17 cellular contexts compared by ENCODE assay signal in genomic region chr15:38377547-38378161, GRCh38.
DNase-seq lines count a peak whose midpoint lies in the region; ATAC-seq and TF ChIP-seq lines count a peak whose summit lies in the region.
"Had no signal": no experiment of that assay in that cellular context is flagged by ENCODE, and none has a peak within 500 bp of the region (broad histone marks: within the 10 kb centered on the region; RNA-seq: fewer than 3 reads in every experiment).

No MANE protein-coding gene starts in this region.

- DNase-seq in GM23338 (ENCODE audit: low spot score) = no peak
- no peak for DNase-seq in dorsolateral prefrontal cortex
- DNase-seq in left lobe of liver (ENCODE audit: low spot score) = no peak
- no peak for DNase-seq in sciatic nerve (ENCODE audit: low spot score)
- DNase-seq in thyroid gland = no peak
- no peak for DNase-seq in NCI-H82 treated with DMSO at 0.1 percent for 48 hours (lab: John Stamatoyannopoulos, UW; ENCODE audit: unreplicated experiment)
- no peak for DNase-seq in activated naive CD4-positive, alpha-beta T cell treated with anti-CD3 and anti-CD28 coated beads, Interleukin-2, amount 50 U/mL, for 16 hours
- DNase-seq: activated CD8-positive, alpha-beta memory T cell treated with anti-CD3 and anti-CD28 coated beads, Interleukin-2, amount 50 U/mL, for 48 hours; NCI-H146; NCI-H345; SHP77; stimulated activated CD4-positive, alpha-beta T cell treated with anti-CD3 and anti-CD28 coated beads, Interleukin-4, amount 100 ng/mL, for 1 hour; stimulated activated CD8-positive, alpha-beta memory T cell treated with anti-CD3 and anti-CD28 coated beads, Interleukin-4, amount 100 ng/mL, for 48 hours; T-helper 2 cell had no signal

- H3K27me3 Mint-ChIP-seq in GM23338 (ENCODE audit: insufficient read depth, low read depth, poor library complexity) = peaks cover 2% of the 10 kb centered on the region

- H3K9me3 ChIP-seq in thyroid gland = no peaks in the 10 kb centered on the region
- H3K9me3 ChIP-seq: breast epithelium, tibial nerve had no signal

- H3K4me1 Mint-ChIP-seq in GM23338 = peaks cover 8% of the 10 kb centered on the region

- H3K4me1 ChIP-seq in GM23338 (ENCODE audit: insufficient read depth) (no peaks in the 10 kb centered on the region), thyroid gland (peaks cover 0 to 8% of the 10 kb centered on the region in 2 donors)
- H3K4me1 ChIP-seq: breast epithelium had no signal

- H3K36me3 ChIP-seq in GM23338 (ENCODE audit: insufficient read depth) (no peaks in the 10 kb centered on the region), thyroid gland (no peaks in the 10 kb centered on the region)
- H3K36me3 ChIP-seq: breast epithelium, tibial nerve had no signal

- H3K4me2 ChIP-seq in GM23338 = no peak overlapping the region

- no peaks in the 10 kb centered on the region for H3K79me2 ChIP-seq in GM23338 (replicated peaks; ENCODE audit: insufficient read depth)

- H4K20me1 ChIP-seq in GM23338 (replicated peaks; ENCODE audit: insufficient read depth) = no peaks in the 10 kb centered on the region

- no peak for ATAC-seq in GM23338
- ATAC-seq in left lobe of liver = peak; percentile 27
- ATAC-seq in sciatic nerve = peak; percentile 68
- no peak for ATAC-seq in HG02759 (IDR thresholded peaks at IDR 0.05; ENCODE audit: unreplicated experiment)

- H3K36me3 Mint-ChIP-seq in GM23338 (ENCODE audit: low read depth) = no peaks in the 10 kb centered on the region

- no peaks in the 10 kb centered on the region; the same call in 1 of the 3 replicates for H3K9me3 Mint-ChIP-seq in GM23338

- H3K27me3 ChIP-seq in GM23338 (ENCODE audit: insufficient read depth) (no peaks in the 10 kb centered on the region), dorsolateral prefrontal cortex (no peaks in the 10 kb centered on the region), thyroid gland (no peaks in the 10 kb centered on the region)
- H3K27me3 ChIP-seq: breast epithelium, tibial nerve had no signal

- H3K9me2 ChIP-seq in GM23338 (ENCODE audit: insufficient read depth) = peaks cover 7% of the 10 kb centered on the region; the same call in 1 of the 2 replicates

- no peak overlapping the region for H3K27ac Mint-ChIP-seq in GM23338

- no peaks in the 10 kb centered on the region for H3F3A ChIP-seq in GM23338 (replicated peaks; ENCODE audit: low read depth)

- H3K4me3 Mint-ChIP-seq in GM23338 = no peak overlapping the region

- peak overlapping the region; percentile 56; the same call in 1 of the 2 replicates for H2AFZ ChIP-seq in GM23338

- TF ChIP-seq CTCF in GM23338 (conservative IDR thresholded peaks at IDR 0.05; ENCODE audit: low read depth in 2 of 2) (no peak), dorsolateral prefrontal cortex (IDR thresholded peaks at IDR 0.05 in 54 of 56, conservative IDR thresholded peaks at IDR 0.05 in 2 of 56; ENCODE audit: low read depth in 1 of 56, partially characterized antibody in 56 of 56) (no peak), thyroid gland (IDR thresholded peaks at IDR 0.05) (no peak)

- WGBS in thyroid gland, 2 donors = 54 to 63% methylated on average over 2 of the region's 2 CpGs

- H3K4me3 ChIP-seq in GM23338 (no peak overlapping the region), dorsolateral prefrontal cortex (peak overlapping the region in 13 of 59 donors; percentile 0 to 47 (median 15)), thyroid gland (replicated peaks in 1 of 3) (no peak overlapping the region)
- H3K4me3 ChIP-seq: breast epithelium had no signal

- intact Hi-C loops in dorsolateral prefrontal cortex (cut with DNase I) = no loop called here
- intact Hi-C loops in sciatic nerve (cut with DNase I) = no loop called here
- intact Hi-C loops in thyroid gland (cut with DNase I) = no loop called here

- no peak for TF ChIP-seq POLR2A in thyroid gland (IDR thresholded peaks at IDR 0.05)

- H3K27ac ChIP-seq in GM23338 (ENCODE audit: low read depth) = no peak overlapping the region
- peak overlapping the region in 37 of 59 donors; percentile 2 to 75 (median 39) for H3K27ac ChIP-seq in dorsolateral prefrontal cortex
- peak overlapping the region in 1 of 3 donors; percentile 18 for H3K27ac ChIP-seq in thyroid gland

TF ChIP-seq in GM23338, 12 proteins besides CTCF, POLR2A, EP300 and RAD21:
- no peak for TF ChIP-seq NANOG (IDR thresholded peaks at IDR 0.05; ENCODE audit: borderline replicate concordance)
- TF ChIP-seq REST (IDR thresholded peaks at IDR 0.05; ENCODE audit: unreplicated experiment) = no peak
- TF ChIP-seq ZNF331 (CRISPR knock-in tag; IDR thresholded peaks at IDR 0.05; ENCODE audit: low read depth) = no peak
TF ChIP-seq in GM23338: peak in this region for 0.

Comparison
In these comparisons a context has a peak if more than half of its experiments do, and no peak if none do; other contexts are left out.
1. ATAC-seq: peak in left lobe of liver (single experiment) and sciatic nerve (single experiment); none in GM23338 (single experiment) and HG02759 (single experiment).